ENCODE assay signal across 1 cellular context in genomic region chr12:80268924-80269749, GRCh38.
TF ChIP-seq lines count a peak whose summit lies in the region.

No MANE protein-coding gene starts in this region.

TF ChIP-seq in SK-N-SH treated with all-trans-retinoic acid at 6 μM for 48 hours, 23 proteins besides CTCF, POLR2A, EP300 and RAD21 (continued from another document):
- TF ChIP-seq, protein P1, sequence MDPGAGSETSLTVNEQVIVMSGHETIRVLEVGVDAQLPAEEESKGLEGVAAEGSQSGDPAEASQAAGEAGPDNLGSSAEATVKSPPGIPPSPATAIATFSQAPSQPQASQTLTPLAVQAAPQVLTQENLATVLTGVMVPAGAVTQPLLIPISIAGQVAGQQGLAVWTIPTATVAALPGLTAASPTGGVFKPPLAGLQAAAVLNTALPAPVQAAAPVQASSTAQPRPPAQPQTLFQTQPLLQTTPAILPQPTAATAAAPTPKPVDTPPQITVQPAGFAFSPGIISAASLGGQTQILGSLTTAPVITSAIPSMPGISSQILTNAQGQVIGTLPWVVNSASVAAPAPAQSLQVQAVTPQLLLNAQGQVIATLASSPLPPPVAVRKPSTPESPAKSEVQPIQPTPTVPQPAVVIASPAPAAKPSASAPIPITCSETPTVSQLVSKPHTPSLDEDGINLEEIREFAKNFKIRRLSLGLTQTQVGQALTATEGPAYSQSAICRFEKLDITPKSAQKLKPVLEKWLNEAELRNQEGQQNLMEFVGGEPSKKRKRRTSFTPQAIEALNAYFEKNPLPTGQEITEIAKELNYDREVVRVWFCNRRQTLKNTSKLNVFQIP (CRISPR knock-in tag; IDR thresholded peaks at IDR 0.05; ENCODE audit: borderline replicate concordance, low read depth) = no peak
- no peak for TF ChIP-seq TOX (CRISPR knock-in tag; IDR thresholded peaks at IDR 0.05; ENCODE audit: borderline replicate concordance)
- no peak for TF ChIP-seq TCF4 (CRISPR knock-in tag; IDR thresholded peaks at IDR 0.05; ENCODE audit: borderline replicate concordance)
- no peak for TF ChIP-seq ZFP3 (CRISPR knock-in tag; IDR thresholded peaks at IDR 0.05)
